In genomic region chr3:94513600-94513999, GRCh38 we compare ENCODE assay signal across 19 cellular contexts.
DNase-seq lines count a peak whose midpoint lies in the region; ATAC-seq lines count a peak whose summit lies in the region.
"Had no signal": no experiment of that assay in that cellular context is flagged by ENCODE, and none has a peak within 500 bp of the region (broad histone marks: within the 10 kb centered on the region; RNA-seq: fewer than 3 reads in every experiment).

No MANE protein-coding gene starts in this region.

- H3K27me3 Mint-ChIP-seq in activated naive CD8-positive, alpha-beta T cell treated with anti-CD3 and anti-CD28 coated beads for 36 hours = no peaks in the 10 kb centered on the region
- H3K27me3 Mint-ChIP-seq: CD4-positive, alpha-beta T cell had no signal

- no peaks in the 10 kb centered on the region for H3K4me1 Mint-ChIP-seq in activated naive CD8-positive, alpha-beta T cell treated with anti-CD3 and anti-CD28 coated beads for 36 hours

- no peak for DNase-seq in activated naive CD8-positive, alpha-beta T cell treated with anti-CD3 and anti-CD28 coated beads for 36 hours
- DNase-seq in SK-N-DZ (ENCODE audit: low spot score) = no peak
- no peak for DNase-seq in stimulated activated naive CD8-positive, alpha-beta T cell treated with anti-CD3 and anti-CD28 coated beads, Interleukin-15, Interleukin-2, amounts not matched to agents 100 U/mL and 50 U/mL, for 24 hours
- DNase-seq: CD4-positive, alpha-beta T cell; COR-L47; DMS79 treated with DMSO at 0.1 percent for 48 hours; GM23248; HCEC 1CT; NCI-H1105; NCI-H1694; NCI-H446; NCI-H526 treated with DMSO at 0.1 percent for 48 hours; T1000 had no signal

- no peak overlapping the region for H3K27ac Mint-ChIP-seq in activated naive CD8-positive, alpha-beta T cell treated with anti-CD3 and anti-CD28 coated beads for 36 hours
- H3K27ac Mint-ChIP-seq: CD4-positive, alpha-beta T cell; T-helper 1 cell treated with Interleukin-12 subunit alpha and Interleukin-12 subunit beta and Interleukin-4 antibody, amounts not matched to agents 30 μg/mL and 1 μg/mL, for 36 hours had no signal

- H3K9me3 Mint-ChIP-seq in activated naive CD8-positive, alpha-beta T cell treated with anti-CD3 and anti-CD28 coated beads for 36 hours = no peaks in the 10 kb centered on the region
- H3K9me3 Mint-ChIP-seq: CD4-positive, alpha-beta T cell; T-helper 1 cell treated with Interleukin-12 subunit alpha and Interleukin-12 subunit beta and Interleukin-4 antibody, amounts not matched to agents 30 μg/mL and 1 μg/mL, for 36 hours had no signal

- H3K4me3 Mint-ChIP-seq in activated naive CD8-positive, alpha-beta T cell treated with anti-CD3 and anti-CD28 coated beads for 36 hours = no peak overlapping the region
- H3K4me3 Mint-ChIP-seq: CD4-positive, alpha-beta T cell; T-helper 1 cell treated with Interleukin-12 subunit alpha and Interleukin-12 subunit beta and Interleukin-4 antibody, amounts not matched to agents 30 μg/mL and 1 μg/mL, for 36 hours had no signal

- no peaks in the 10 kb centered on the region for H3K36me3 Mint-ChIP-seq in activated naive CD8-positive, alpha-beta T cell treated with anti-CD3 and anti-CD28 coated beads for 36 hours

- peak; percentile 34 for ATAC-seq in GM18520 (IDR thresholded peaks at IDR 0.05; ENCODE audit: unreplicated experiment)
- peak; percentile 41 for ATAC-seq in GM21786 (IDR thresholded peaks at IDR 0.05; ENCODE audit: unreplicated experiment)
- ATAC-seq in HG03159 (IDR thresholded peaks at IDR 0.05; ENCODE audit: unreplicated experiment) = peak; percentile 47
- ATAC-seq in stimulated activated naive CD8-positive, alpha-beta T cell treated with anti-CD3 and anti-CD28 coated beads, Interleukin-15, Interleukin-2, amounts not matched to agents 100 U/mL and 50 U/mL, for 24 hours = no peak
- ATAC-seq in GM21381 (IDR thresholded peaks at IDR 0.05; ENCODE audit: unreplicated experiment) = no peak
- ATAC-seq: Right ventricle myocardium inferior had no signal

Comparison
In these comparisons a context has a peak if more than half of its experiments do, and no peak if none do; other contexts are left out.
1. ATAC-seq: peak in GM18520 (single experiment), GM21786 (single experiment) and HG03159 (single experiment); none in stimulated activated naive CD8-positive, alpha-beta T cell treated with anti-CD3 and anti-CD28 coated beads, Interleukin-15, Interleukin-2, amounts not matched to agents 100 U/mL and 50 U/mL, for 24 hours (single experiment) and GM21381 (single experiment).